ENCODE assay signal across 19 cellular contexts in genomic region chr3:126618021-126618420, GRCh38. TPM values are rescaled to one million over a fixed set of nuclear protein-coding genes. Genes with fewer than 3 reads are reported as not detected.
A peak's percentile ranks its signal among the peaks of the same experiment; 100 is the strongest.
DNase-seq lines count a peak whose midpoint lies in the region; ATAC-seq and TF ChIP-seq lines count a peak whose summit lies in the region.
"Had no signal": no experiment of that assay in that cellular context is flagged by ENCODE, and none has a peak within 500 bp of the region (broad histone marks: within the 10 kb centered on the region; RNA-seq: fewer than 3 reads in every experiment).

No MANE protein-coding gene starts in this region.

- no peak overlapping the region for H3K27ac ChIP-seq in GM23248
- H3K27ac ChIP-seq in SK-N-MC, result peak overlapping the region; percentile 90
- H3K27ac ChIP-seq: BLaER1 treated with 17β-estradiol and CSF1 and Interleukin-3, amounts not matched to agents 10 nM and 100 nM had no signal

- CTCF ChIA-PET in activated naive CD4-positive, alpha-beta T cell treated with anti-CD3 and anti-CD28 coated beads for 36 hours (lab: Charles Lee), result no interaction called here

- in situ Hi-C loops in GM23248 (cut with MboI), result no loop called here

- H3K79me2 ChIP-seq in GM23248 (ENCODE audit: insufficient read depth), result no peaks in the 10 kb centered on the region

- WGBS in GM23248 (ENCODE audit: low coverage in 1 of 2, low lambda C conversion rate in 2 of 2, missing lambda C conversion rate in 2 of 2), 2 experiments, result 46 to 47% methylated on average over 1 of the region's 1 CpG

- H3K4me2 ChIP-seq in GM23248 (ENCODE audit: unreplicated experiment), result peak overlapping the region; percentile 10

- no peaks in the 10 kb centered on the region for H3K9me2 ChIP-seq in GM23248 (ENCODE audit: insufficient read depth)

- peaks cover 44% of the 10 kb centered on the region for H3K4me1 ChIP-seq in GM23248 (ENCODE audit: insufficient read depth)

- DNase-seq in GM23248 (no peak), SK-N-MC (ENCODE audit: low read depth, low spot score) (no peak), choroid plexus epithelial cell (ENCODE audit: low read depth) (peak; percentile 65), GM19238 (ENCODE audit: insufficient read length, low spot score) (no peak), COLO668 (lab: John Stamatoyannopoulos, UW; ENCODE audit: unreplicated experiment) (no peak)
- DNase-seq in activated naive CD4-positive, alpha-beta T cell treated with anti-CD3 and anti-CD28 coated beads for 36 hours, result no peak
- DNase-seq: CD8-positive, alpha-beta memory T cell; DMS79 treated with DMSO at 0.1 percent for 48 hours; GF-D8; Karpas-422; NCI-H1105 treated with DMSO at 0.1 percent for 48 hours; NCI-H1694 treated with DMSO at 0.1 percent for 48 hours; NCI-H2107; NCI-H345; NCI-H526 treated with DMSO at 0.1 percent for 48 hours; SHP77 treated with DMSO at 0.1 percent for 48 hours had no signal

- no peaks in the 10 kb centered on the region for H3K27me3 Mint-ChIP-seq in activated naive CD4-positive, alpha-beta T cell treated with anti-CD3 and anti-CD28 coated beads for 36 hours (ENCODE audit: low read depth)

- H3K9ac ChIP-seq in GM23248, result no peak overlapping the region
- peak overlapping the region; percentile 49 for H3K9ac ChIP-seq in SK-N-MC (ENCODE audit: insufficient read length)
- H3K9ac ChIP-seq: BLaER1 treated with 17β-estradiol and CSF1 and Interleukin-3, amounts not matched to agents 10 nM and 100 nM had no signal

- no peaks in the 10 kb centered on the region for H3K27me3 ChIP-seq in GM23248 (replicated peaks; ENCODE audit: insufficient read depth)
- H3K27me3 ChIP-seq: BLaER1 treated with 17β-estradiol and CSF1 and Interleukin-3, amounts not matched to agents 10 nM and 100 nM had no signal

- no peak for ATAC-seq in HG02884 (IDR thresholded peaks at IDR 0.05; ENCODE audit: unreplicated experiment)

- intact Hi-C loops in activated naive CD4-positive, alpha-beta T cell treated with anti-CD3 and anti-CD28 coated beads for 36 hours (cut with micrococcal nuclease), result no loop called here

- H3K9me3 ChIP-seq in GM23248 (ENCODE audit: low read depth) (no peaks in the 10 kb centered on the region), SK-N-MC (ENCODE audit: low read depth, low read length) (no peaks in the 10 kb centered on the region)
- H3K9me3 ChIP-seq: BLaER1 treated with 17β-estradiol and CSF1 and Interleukin-3, amounts not matched to agents 10 nM and 100 nM had no signal

- H3K36me3 ChIP-seq in GM23248 (ENCODE audit: low read depth) (no peaks in the 10 kb centered on the region), SK-N-MC (ENCODE audit: insufficient read depth, low read length) (peaks cover 30% of the 10 kb centered on the region)
- H3K36me3 ChIP-seq: BLaER1 treated with 17β-estradiol and CSF1 and Interleukin-3, amounts not matched to agents 10 nM and 100 nM had no signal

- H3K4me1 Mint-ChIP-seq in activated naive CD4-positive, alpha-beta T cell treated with anti-CD3 and anti-CD28 coated beads for 36 hours (ENCODE audit: low read depth), result peaks cover 12% of the 10 kb centered on the region

- peaks cover 2% of the 10 kb centered on the region for H3K36me3 Mint-ChIP-seq in activated naive CD4-positive, alpha-beta T cell treated with anti-CD3 and anti-CD28 coated beads for 36 hours (ENCODE audit: low read depth)

- no peaks in the 10 kb centered on the region for H3K9me3 Mint-ChIP-seq in activated naive CD4-positive, alpha-beta T cell treated with anti-CD3 and anti-CD28 coated beads for 36 hours
- H3K9me3 Mint-ChIP-seq: CD8-positive, alpha-beta memory T cell had no signal

- H4K20me1 ChIP-seq in GM23248 (ENCODE audit: insufficient read depth), result no peaks in the 10 kb centered on the region
- H4K20me1 ChIP-seq: BLaER1 treated with 17β-estradiol and CSF1 and Interleukin-3, amounts not matched to agents 10 nM and 100 nM had no signal

- no peak overlapping the region for H2AFZ ChIP-seq in GM23248

- peaks cover 50% of the 10 kb centered on the region for H3F3A ChIP-seq in GM23248 (ENCODE audit: insufficient read depth)

- no peak for TF ChIP-seq CTCF in choroid plexus epithelial cell (conservative IDR thresholded peaks at IDR 0.05; ENCODE audit: low read depth, low read length)

- H3K27ac Mint-ChIP-seq in activated naive CD4-positive, alpha-beta T cell treated with anti-CD3 and anti-CD28 coated beads for 36 hours, result no peak overlapping the region
- H3K27ac Mint-ChIP-seq: CD8-positive, alpha-beta memory T cell had no signal

- H3K4me3 ChIP-seq in GM23248, result no peak overlapping the region
- peak overlapping the region; percentile 36 for H3K4me3 ChIP-seq in SK-N-MC
- H3K4me3 ChIP-seq in choroid plexus epithelial cell (ENCODE audit: low read depth, low read length), result no peak overlapping the region
- H3K4me3 ChIP-seq: BLaER1 treated with 17β-estradiol and CSF1 and Interleukin-3, amounts not matched to agents 10 nM and 100 nM had no signal

- no peak overlapping the region for H3K4me3 Mint-ChIP-seq in activated naive CD4-positive, alpha-beta T cell treated with anti-CD3 and anti-CD28 coated beads for 36 hours
- H3K4me3 Mint-ChIP-seq: CD8-positive, alpha-beta memory T cell had no signal

RNA-seq across cellular contexts. Expression of gene TXNRD3, which starts 36.9 kb away (rescaled TPM):
- total RNA-seq in GM23248 (2014; rRNA removed; shearing (Covaris generic)), result 15.9 and 16.2 TPM in 2 replicates
- polyA plus RNA-seq in GM23248 (2016; fragmentation: Nextera tagmentation; extraction: Ambion mirVana), result 14.7 and 15.7 TPM in 2 replicates
- total RNA-seq in activated naive CD4-positive, alpha-beta T cell treated with anti-CD3 and anti-CD28 coated beads for 36 hours, result 1 to 10 TPM; 3.1 to 4.6 TPM

RNA-seq across cellular contexts. Expression of gene C3orf22, which starts 59.3 kb away (rescaled TPM):
- total RNA-seq in GM23248 (2014; rRNA removed; shearing (Covaris generic)), result not detected in 2 replicates
- not detected in 2 replicates for polyA plus RNA-seq in GM23248 (2016; fragmentation: Nextera tagmentation; extraction: Ambion mirVana)
- not detected for total RNA-seq in activated naive CD4-positive, alpha-beta T cell treated with anti-CD3 and anti-CD28 coated beads for 36 hours
- total RNA-seq: CD8-positive, alpha-beta memory T cell; HT-29 had no signal
- polyA plus RNA-seq: CD8-positive, alpha-beta memory T cell had no signal
